In the genomic region with DNA sequence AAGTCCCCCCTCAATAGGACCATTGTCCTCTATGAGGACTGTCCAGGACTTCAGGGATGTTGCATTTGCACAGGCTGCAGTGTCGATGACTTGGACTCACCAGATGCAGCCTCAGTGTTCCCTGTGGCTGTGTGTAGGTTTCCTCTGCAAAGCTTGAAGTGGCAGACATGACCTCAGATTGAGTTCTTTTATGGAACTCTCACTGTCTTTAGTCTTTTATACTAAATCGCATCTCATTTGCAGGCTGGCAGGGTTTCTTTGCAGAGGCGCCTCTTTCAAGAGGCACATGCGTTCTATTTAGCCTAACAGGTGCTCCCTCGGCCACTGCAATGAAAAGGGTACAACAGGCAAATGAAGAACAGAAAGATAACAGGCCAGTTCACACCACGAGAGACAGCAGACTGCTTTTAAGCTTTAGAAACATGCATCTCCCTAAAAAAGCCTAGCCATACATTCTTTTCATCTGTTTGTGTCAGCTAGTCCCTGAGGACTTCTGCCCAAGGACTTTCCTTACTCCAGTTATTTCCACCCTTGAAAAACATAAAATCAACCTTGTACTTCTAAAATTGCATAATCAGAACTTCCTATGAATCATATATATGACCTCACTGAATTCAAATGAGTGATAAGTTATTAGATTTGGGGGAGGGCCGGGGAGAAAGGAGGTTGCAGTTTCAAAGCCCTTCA, we compare ENCODE assay signal across 2 cellular contexts.
TF ChIP-seq lines count a peak whose summit lies in the region.

No MANE protein-coding gene starts in this region.

TF ChIP-seq in A549, 52 proteins besides CTCF, POLR2A, EP300 and RAD21 (continued from another document):
- TF ChIP-seq, protein P1, sequence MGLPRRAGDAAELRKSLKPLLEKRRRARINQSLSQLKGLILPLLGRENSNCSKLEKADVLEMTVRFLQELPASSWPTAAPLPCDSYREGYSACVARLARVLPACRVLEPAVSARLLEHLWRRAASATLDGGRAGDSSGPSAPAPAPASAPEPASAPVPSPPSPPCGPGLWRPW (IDR thresholded peaks at IDR 0.05), result no peak
- TF ChIP-seq CBX2 (IDR thresholded peaks at IDR 0.05; ENCODE audit: borderline replicate concordance, low read depth), result no peak
- TF ChIP-seq ZC3H11A (IDR thresholded peaks at IDR 0.05), result no peak
- TF ChIP-seq FOXS1 (CRISPR knock-in tag; IDR thresholded peaks at IDR 0.05), result no peak
- TF ChIP-seq, protein P2, sequence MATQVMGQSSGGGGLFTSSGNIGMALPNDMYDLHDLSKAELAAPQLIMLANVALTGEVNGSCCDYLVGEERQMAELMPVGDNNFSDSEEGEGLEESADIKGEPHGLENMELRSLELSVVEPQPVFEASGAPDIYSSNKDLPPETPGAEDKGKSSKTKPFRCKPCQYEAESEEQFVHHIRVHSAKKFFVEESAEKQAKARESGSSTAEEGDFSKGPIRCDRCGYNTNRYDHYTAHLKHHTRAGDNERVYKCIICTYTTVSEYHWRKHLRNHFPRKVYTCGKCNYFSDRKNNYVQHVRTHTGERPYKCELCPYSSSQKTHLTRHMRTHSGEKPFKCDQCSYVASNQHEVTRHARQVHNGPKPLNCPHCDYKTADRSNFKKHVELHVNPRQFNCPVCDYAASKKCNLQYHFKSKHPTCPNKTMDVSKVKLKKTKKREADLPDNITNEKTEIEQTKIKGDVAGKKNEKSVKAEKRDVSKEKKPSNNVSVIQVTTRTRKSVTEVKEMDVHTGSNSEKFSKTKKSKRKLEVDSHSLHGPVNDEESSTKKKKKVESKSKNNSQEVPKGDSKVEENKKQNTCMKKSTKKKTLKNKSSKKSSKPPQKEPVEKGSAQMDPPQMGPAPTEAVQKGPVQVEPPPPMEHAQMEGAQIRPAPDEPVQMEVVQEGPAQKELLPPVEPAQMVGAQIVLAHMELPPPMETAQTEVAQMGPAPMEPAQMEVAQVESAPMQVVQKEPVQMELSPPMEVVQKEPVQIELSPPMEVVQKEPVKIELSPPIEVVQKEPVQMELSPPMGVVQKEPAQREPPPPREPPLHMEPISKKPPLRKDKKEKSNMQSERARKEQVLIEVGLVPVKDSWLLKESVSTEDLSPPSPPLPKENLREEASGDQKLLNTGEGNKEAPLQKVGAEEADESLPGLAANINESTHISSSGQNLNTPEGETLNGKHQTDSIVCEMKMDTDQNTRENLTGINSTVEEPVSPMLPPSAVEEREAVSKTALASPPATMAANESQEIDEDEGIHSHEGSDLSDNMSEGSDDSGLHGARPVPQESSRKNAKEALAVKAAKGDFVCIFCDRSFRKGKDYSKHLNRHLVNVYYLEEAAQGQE (IDR thresholded peaks at IDR 0.05), result no peak
- TF ChIP-seq JUNB (IDR thresholded peaks at IDR 0.05), result peak; percentile 18; the same call in 1 of the 2 replicates
- no peak for TF ChIP-seq NR3C1 (IDR thresholded peaks at IDR 0.05)
- TF ChIP-seq JUN (IDR thresholded peaks at IDR 0.05), result no peak
- TF ChIP-seq, protein P3, sequence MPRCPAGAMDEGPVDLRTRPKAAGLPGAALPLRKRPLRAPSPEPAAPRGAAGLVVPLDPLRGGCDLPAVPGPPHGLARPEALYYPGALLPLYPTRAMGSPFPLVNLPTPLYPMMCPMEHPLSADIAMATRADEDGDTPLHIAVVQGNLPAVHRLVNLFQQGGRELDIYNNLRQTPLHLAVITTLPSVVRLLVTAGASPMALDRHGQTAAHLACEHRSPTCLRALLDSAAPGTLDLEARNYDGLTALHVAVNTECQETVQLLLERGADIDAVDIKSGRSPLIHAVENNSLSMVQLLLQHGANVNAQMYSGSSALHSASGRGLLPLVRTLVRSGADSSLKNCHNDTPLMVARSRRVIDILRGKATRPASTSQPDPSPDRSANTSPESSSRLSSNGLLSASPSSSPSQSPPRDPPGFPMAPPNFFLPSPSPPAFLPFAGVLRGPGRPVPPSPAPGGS (IDR thresholded peaks at IDR 0.05), result no peak
- TF ChIP-seq, protein P4, sequence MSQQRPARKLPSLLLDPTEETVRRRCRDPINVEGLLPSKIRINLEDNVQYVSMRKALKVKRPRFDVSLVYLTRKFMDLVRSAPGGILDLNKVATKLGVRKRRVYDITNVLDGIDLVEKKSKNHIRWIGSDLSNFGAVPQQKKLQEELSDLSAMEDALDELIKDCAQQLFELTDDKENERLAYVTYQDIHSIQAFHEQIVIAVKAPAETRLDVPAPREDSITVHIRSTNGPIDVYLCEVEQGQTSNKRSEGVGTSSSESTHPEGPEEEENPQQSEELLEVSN (IDR thresholded peaks at IDR 0.05; ENCODE audit: borderline replicate concordance, low read depth), result no peak
- TF ChIP-seq, protein P5, sequence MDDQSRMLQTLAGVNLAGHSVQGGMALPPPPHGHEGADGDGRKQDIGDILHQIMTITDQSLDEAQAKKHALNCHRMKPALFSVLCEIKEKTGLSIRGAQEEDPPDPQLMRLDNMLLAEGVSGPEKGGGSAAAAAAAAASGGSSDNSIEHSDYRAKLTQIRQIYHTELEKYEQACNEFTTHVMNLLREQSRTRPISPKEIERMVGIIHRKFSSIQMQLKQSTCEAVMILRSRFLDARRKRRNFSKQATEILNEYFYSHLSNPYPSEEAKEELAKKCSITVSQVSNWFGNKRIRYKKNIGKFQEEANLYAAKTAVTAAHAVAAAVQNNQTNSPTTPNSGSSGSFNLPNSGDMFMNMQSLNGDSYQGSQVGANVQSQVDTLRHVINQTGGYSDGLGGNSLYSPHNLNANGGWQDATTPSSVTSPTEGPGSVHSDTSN (IDR thresholded peaks at IDR 0.05), result no peak
- no peak for TF ChIP-seq RFX5 (IDR thresholded peaks at IDR 0.05)
- no peak for TF ChIP-seq MAZ (IDR thresholded peaks at IDR 0.05; ENCODE audit: borderline replicate concordance, low read depth, low read length)
- no peak for TF ChIP-seq HEYL (CRISPR knock-in tag; IDR thresholded peaks at IDR 0.05)
- TF ChIP-seq GATA3 (IDR thresholded peaks at IDR 0.05; ENCODE audit: borderline replicate concordance), result no peak
- no peak for TF ChIP-seq ESRRA (IDR thresholded peaks at IDR 0.05; ENCODE audit: borderline replicate concordance, low read length)
- TF ChIP-seq FOSL2 (IDR thresholded peaks at IDR 0.05), result no peak
- peak; percentile 35 for TF ChIP-seq FOSL2 (CRISPR knock-in tag; IDR thresholded peaks at IDR 0.05)
- TF ChIP-seq, protein P6, sequence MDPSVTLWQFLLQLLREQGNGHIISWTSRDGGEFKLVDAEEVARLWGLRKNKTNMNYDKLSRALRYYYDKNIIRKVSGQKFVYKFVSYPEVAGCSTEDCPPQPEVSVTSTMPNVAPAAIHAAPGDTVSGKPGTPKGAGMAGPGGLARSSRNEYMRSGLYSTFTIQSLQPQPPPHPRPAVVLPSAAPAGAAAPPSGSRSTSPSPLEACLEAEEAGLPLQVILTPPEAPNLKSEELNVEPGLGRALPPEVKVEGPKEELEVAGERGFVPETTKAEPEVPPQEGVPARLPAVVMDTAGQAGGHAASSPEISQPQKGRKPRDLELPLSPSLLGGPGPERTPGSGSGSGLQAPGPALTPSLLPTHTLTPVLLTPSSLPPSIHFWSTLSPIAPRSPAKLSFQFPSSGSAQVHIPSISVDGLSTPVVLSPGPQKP (IDR thresholded peaks at IDR 0.05; ENCODE audit: low read depth, low read length), result no peak

TF ChIP-seq in GM12878, 131 proteins besides CTCF, POLR2A, EP300 and RAD21:
- TF ChIP-seq, protein P7, sequence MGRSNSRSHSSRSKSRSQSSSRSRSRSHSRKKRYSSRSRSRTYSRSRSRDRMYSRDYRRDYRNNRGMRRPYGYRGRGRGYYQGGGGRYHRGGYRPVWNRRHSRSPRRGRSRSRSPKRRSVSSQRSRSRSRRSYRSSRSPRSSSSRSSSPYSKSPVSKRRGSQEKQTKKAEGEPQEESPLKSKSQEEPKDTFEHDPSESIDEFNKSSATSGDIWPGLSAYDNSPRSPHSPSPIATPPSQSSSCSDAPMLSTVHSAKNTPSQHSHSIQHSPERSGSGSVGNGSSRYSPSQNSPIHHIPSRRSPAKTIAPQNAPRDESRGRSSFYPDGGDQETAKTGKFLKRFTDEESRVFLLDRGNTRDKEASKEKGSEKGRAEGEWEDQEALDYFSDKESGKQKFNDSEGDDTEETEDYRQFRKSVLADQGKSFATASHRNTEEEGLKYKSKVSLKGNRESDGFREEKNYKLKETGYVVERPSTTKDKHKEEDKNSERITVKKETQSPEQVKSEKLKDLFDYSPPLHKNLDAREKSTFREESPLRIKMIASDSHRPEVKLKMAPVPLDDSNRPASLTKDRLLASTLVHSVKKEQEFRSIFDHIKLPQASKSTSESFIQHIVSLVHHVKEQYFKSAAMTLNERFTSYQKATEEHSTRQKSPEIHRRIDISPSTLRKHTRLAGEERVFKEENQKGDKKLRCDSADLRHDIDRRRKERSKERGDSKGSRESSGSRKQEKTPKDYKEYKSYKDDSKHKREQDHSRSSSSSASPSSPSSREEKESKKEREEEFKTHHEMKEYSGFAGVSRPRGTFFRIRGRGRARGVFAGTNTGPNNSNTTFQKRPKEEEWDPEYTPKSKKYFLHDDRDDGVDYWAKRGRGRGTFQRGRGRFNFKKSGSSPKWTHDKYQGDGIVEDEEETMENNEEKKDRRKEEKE (IDR thresholded peaks at IDR 0.05), result no peak
- TF ChIP-seq ZNF274 (IDR thresholded peaks at IDR 0.05; ENCODE audit: insufficient read depth, insufficient read length) (no peak), JUNB (IDR thresholded peaks at IDR 0.05) (peak; percentile 45), CREB1 (IDR thresholded peaks at IDR 0.05; ENCODE audit: low read depth) (0 out of 2 replicates have a peak, but pooled peaks have one; percentile 9), CHD2 (IDR thresholded peaks at IDR 0.05; ENCODE audit: borderline replicate concordance, low read depth, low read length) (no peak), MYB (IDR thresholded peaks at IDR 0.05; ENCODE audit: borderline replicate concordance, low read depth, low read length) (no peak), ATF7 (IDR thresholded peaks at IDR 0.05; ENCODE audit: low read depth) (0 out of 2 replicates have a peak, but pooled peaks have one; percentile 17), BCL11A (IDR thresholded peaks at IDR 0.05; ENCODE audit: low read depth, low read length) (no peak)
- TF ChIP-seq, protein P8, sequence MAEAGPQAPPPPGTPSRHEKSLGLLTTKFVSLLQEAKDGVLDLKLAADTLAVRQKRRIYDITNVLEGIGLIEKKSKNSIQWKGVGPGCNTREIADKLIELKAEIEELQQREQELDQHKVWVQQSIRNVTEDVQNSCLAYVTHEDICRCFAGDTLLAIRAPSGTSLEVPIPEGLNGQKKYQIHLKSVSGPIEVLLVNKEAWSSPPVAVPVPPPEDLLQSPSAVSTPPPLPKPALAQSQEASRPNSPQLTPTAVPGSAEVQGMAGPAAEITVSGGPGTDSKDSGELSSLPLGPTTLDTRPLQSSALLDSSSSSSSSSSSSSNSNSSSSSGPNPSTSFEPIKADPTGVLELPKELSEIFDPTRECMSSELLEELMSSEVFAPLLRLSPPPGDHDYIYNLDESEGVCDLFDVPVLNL (IDR thresholded peaks at IDR 0.05; ENCODE audit: low read depth, low read length), result no peak
- TF ChIP-seq, protein P9, sequence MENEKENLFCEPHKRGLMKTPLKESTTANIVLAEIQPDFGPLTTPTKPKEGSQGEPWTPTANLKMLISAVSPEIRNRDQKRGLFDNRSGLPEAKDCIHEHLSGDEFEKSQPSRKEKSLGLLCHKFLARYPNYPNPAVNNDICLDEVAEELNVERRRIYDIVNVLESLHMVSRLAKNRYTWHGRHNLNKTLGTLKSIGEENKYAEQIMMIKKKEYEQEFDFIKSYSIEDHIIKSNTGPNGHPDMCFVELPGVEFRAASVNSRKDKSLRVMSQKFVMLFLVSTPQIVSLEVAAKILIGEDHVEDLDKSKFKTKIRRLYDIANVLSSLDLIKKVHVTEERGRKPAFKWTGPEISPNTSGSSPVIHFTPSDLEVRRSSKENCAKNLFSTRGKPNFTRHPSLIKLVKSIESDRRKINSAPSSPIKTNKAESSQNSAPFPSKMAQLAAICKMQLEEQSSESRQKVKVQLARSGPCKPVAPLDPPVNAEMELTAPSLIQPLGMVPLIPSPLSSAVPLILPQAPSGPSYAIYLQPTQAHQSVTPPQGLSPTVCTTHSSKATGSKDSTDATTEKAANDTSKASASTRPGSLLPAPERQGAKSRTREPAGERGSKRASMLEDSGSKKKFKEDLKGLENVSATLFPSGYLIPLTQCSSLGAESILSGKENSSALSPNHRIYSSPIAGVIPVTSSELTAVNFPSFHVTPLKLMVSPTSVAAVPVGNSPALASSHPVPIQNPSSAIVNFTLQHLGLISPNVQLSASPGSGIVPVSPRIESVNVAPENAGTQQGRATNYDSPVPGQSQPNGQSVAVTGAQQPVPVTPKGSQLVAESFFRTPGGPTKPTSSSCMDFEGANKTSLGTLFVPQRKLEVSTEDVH (IDR thresholded peaks at IDR 0.05; ENCODE audit: low read depth, partially characterized antibody), result no peak
- TF ChIP-seq, protein P10, sequence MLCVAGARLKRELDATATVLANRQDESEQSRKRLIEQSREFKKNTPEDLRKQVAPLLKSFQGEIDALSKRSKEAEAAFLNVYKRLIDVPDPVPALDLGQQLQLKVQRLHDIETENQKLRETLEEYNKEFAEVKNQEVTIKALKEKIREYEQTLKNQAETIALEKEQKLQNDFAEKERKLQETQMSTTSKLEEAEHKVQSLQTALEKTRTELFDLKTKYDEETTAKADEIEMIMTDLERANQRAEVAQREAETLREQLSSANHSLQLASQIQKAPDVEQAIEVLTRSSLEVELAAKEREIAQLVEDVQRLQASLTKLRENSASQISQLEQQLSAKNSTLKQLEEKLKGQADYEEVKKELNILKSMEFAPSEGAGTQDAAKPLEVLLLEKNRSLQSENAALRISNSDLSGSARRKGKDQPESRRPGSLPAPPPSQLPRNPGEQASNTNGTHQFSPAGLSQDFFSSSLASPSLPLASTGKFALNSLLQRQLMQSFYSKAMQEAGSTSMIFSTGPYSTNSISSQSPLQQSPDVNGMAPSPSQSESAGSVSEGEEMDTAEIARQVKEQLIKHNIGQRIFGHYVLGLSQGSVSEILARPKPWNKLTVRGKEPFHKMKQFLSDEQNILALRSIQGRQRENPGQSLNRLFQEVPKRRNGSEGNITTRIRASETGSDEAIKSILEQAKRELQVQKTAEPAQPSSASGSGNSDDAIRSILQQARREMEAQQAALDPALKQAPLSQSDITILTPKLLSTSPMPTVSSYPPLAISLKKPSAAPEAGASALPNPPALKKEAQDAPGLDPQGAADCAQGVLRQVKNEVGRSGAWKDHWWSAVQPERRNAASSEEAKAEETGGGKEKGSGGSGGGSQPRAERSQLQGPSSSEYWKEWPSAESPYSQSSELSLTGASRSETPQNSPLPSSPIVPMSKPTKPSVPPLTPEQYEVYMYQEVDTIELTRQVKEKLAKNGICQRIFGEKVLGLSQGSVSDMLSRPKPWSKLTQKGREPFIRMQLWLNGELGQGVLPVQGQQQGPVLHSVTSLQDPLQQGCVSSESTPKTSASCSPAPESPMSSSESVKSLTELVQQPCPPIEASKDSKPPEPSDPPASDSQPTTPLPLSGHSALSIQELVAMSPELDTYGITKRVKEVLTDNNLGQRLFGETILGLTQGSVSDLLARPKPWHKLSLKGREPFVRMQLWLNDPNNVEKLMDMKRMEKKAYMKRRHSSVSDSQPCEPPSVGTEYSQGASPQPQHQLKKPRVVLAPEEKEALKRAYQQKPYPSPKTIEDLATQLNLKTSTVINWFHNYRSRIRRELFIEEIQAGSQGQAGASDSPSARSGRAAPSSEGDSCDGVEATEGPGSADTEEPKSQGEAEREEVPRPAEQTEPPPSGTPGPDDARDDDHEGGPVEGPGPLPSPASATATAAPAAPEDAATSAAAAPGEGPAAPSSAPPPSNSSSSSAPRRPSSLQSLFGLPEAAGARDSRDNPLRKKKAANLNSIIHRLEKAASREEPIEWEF (IDR thresholded peaks at IDR 0.05; ENCODE audit: insufficient replicate concordance, low read depth, low read length), result no peak
